In genomic region chr15:60660290-60661051, GRCh38 we compare ENCODE assay signal across 8 cellular contexts.
DNase-seq lines count a peak whose midpoint lies in the region; ATAC-seq, FAIRE-seq and TF ChIP-seq lines count a peak whose summit lies in the region.

No MANE protein-coding gene starts in this region.

- no peaks in the 10 kb centered on the region for H4K20me1 ChIP-seq in H1 (replicated peaks in 1 of 2; ENCODE audit: control insufficient read depth in 1 of 2, insufficient read depth in 2 of 2, low read length in 2 of 2)

- no peak overlapping the region for H3K18ac ChIP-seq in H1 (ENCODE audit: extremely low read depth, low read length)

- H3K36me3 Mint-ChIP-seq in CD4-positive, CD25-positive, alpha-beta regulatory T cell: no peaks in the 10 kb centered on the region

- H3K23me2 ChIP-seq in H1 (ENCODE audit: low read depth, low read length): no peaks in the 10 kb centered on the region

- no peak overlapping the region for H3K56ac ChIP-seq in H1 (replicated peaks; ENCODE audit: insufficient read length, low read depth, low read length)

- H4K91ac ChIP-seq in H1 (replicated peaks; ENCODE audit: insufficient read length, low read length): no peak overlapping the region

- in situ Hi-C loops in gastrocnemius medialis (cut with MboI; ENCODE audit: low sequenced_read_pairs in 4 of 4): no loop called here

- no peaks in the 10 kb centered on the region for H3K79me1 ChIP-seq in H1 (ENCODE audit: low read depth, low read length)

- H2BK12ac ChIP-seq in H1 (ENCODE audit: low read depth, low read length): no peak overlapping the region

- H3K4me3 Mint-ChIP-seq in CD4-positive, CD25-positive, alpha-beta regulatory T cell: no peak overlapping the region

- no peak overlapping the region for H3K27ac Mint-ChIP-seq in CD4-positive, CD25-positive, alpha-beta regulatory T cell

- H3K23ac ChIP-seq in H1 (ENCODE audit: insufficient read length): no peak overlapping the region

- H3K9me3 ChIP-seq in CD4-positive, CD25-positive, alpha-beta regulatory T cell (ENCODE audit: control insufficient read depth in 2 of 2, low read length in 2 of 2): no peaks in the 10 kb centered on the region
- H3K9me3 ChIP-seq in H1 (ENCODE audit: insufficient read depth in 2 of 2, low read depth in 1 of 2, low read length in 1 of 2): no peaks in the 10 kb centered on the region
- H3K9me3 ChIP-seq in gastrocnemius medialis: no peaks in the 10 kb centered on the region
- H3K9me3 ChIP-seq in colonic mucosa: no peaks in the 10 kb centered on the region

- TF ChIP-seq RAD21 in H1 (IDR thresholded peaks at IDR 0.05 in 1 of 2, conservative IDR thresholded peaks at IDR 0.05 in 1 of 2; ENCODE audit: low read depth in 2 of 2, low read length in 2 of 2): no peak

- H3K4ac ChIP-seq in H1 (replicated peaks; ENCODE audit: insufficient read length, low read depth, low read length): no peak overlapping the region

- H4K5ac ChIP-seq in H1 (ENCODE audit: insufficient read length, low read depth, low read length): no peak overlapping the region

- intact Hi-C loops in gastrocnemius medialis (cut with DNase I; ENCODE audit: low total_unique reads): no loop called here
- intact Hi-C loops in colonic mucosa (cut with DNase I): no loop called here

- TF ChIP-seq CTCF in H1 (IDR thresholded peaks at IDR 0.05; ENCODE audit: control extremely low read depth in 1 of 3, insufficient read depth in 1 of 3, low read depth in 1 of 3, low read length in 3 of 3) (no peak), gastrocnemius medialis (IDR thresholded peaks at IDR 0.05 in 4 of 5, conservative IDR thresholded peaks at IDR 0.05 in 1 of 5) (no peak), colonic mucosa (IDR thresholded peaks at IDR 0.05) (no peak)

- 0 out of 4 replicates have a peak overlapping the region, but pooled peaks of 1 of the 2 experiments have one; percentile 5 for H3K4me2 ChIP-seq in H1 (ENCODE audit: insufficient read depth in 1 of 2, low read depth in 2 of 2, low read length in 2 of 2)

- H3K36me3 ChIP-seq in CD4-positive, CD25-positive, alpha-beta regulatory T cell (ENCODE audit: control insufficient read depth, insufficient read depth, low read length): no peaks in the 10 kb centered on the region
- H3K36me3 ChIP-seq in H1 (ENCODE audit: control insufficient read depth in 2 of 4, insufficient read depth in 4 of 4, low read length in 3 of 4) (no peaks in the 10 kb centered on the region; a peak in 1 of 8 replicates), gastrocnemius medialis (no peaks in the 10 kb centered on the region), colonic mucosa (no peaks in the 10 kb centered on the region)

- POLR2A ChIA-PET in H1 (lab: Charles Lee; ENCODE audit: partially characterized antibody): no interaction called here

- no peak for TF ChIP-seq POLR2A in H1 (IDR thresholded peaks at IDR 0.05; ENCODE audit: control extremely low read depth in 1 of 2, low read depth in 2 of 2, low read length in 2 of 2)
- TF ChIP-seq POLR2A in gastrocnemius medialis (IDR thresholded peaks at IDR 0.05): no peak

- H2AK5ac ChIP-seq in H1 (ENCODE audit: low read depth, low read length): no peak overlapping the region

- no peaks in the 10 kb centered on the region for H3K4me1 ChIP-seq in CD4-positive, CD25-positive, alpha-beta regulatory T cell (ENCODE audit: control insufficient read depth, insufficient read depth, low read length, poor library complexity, severe bottlenecking)
- H3K4me1 ChIP-seq in H1 (replicated peaks in 1 of 4; ENCODE audit: control insufficient read depth in 3 of 4, insufficient read depth in 4 of 4, low read length in 3 of 4) (peaks cover 0 to 19% (median 4%) of the 10 kb centered on the region in 4 experiments; a peak in 2 of 7 replicates), gastrocnemius medialis (peaks cover 15 to 18% of the 10 kb centered on the region in 2 donors), colonic mucosa (no peaks in the 10 kb centered on the region)

- no peaks in the 10 kb centered on the region for H3K27me3 ChIP-seq in CD4-positive, CD25-positive, alpha-beta regulatory T cell (ENCODE audit: control insufficient read depth, insufficient read depth, low read length)
- no peaks in the 10 kb centered on the region for H3K27me3 ChIP-seq in H1 (replicated peaks in 1 of 4; ENCODE audit: control insufficient read depth in 3 of 4, extremely low read depth in 1 of 4, insufficient read depth in 3 of 4, low read length in 3 of 4)
- H3K27me3 ChIP-seq in gastrocnemius medialis: no peaks in the 10 kb centered on the region
- H3K27me3 ChIP-seq in colonic mucosa: no peaks in the 10 kb centered on the region

- CTCF ChIA-PET in H1 (lab: Charles Lee; ENCODE audit: partially characterized antibody): interaction anchor here (0.8 to 2.2 kb wide), 9 partner anchors 9 to 256 kb away, joined by 3 to 5 read pairs (median 3); no protein-coding TSS in a partner anchor

- H3K27ac ChIP-seq in CD4-positive, CD25-positive, alpha-beta regulatory T cell (ENCODE audit: insufficient read depth, low read length, poor library complexity, severe bottlenecking): no peak overlapping the region
- H3K27ac ChIP-seq in H1 (ENCODE audit: low read depth, low read length) (no peak overlapping the region), gastrocnemius medialis (peak overlapping the region; percentile 30 to 62 (median 38)), colonic mucosa (no peak overlapping the region)

- no peak overlapping the region for H3K4me3 ChIP-seq in CD4-positive, CD25-positive, alpha-beta regulatory T cell (ENCODE audit: low read depth, low read length)
- H3K4me3 ChIP-seq in H1 (ENCODE audit: extremely low read depth in 1 of 4, insufficient read depth in 2 of 4, low read depth in 3 of 4, low read length in 4 of 4) (no peak overlapping the region), gastrocnemius medialis (no peak overlapping the region), colonic mucosa (no peak overlapping the region)

- WGBS in H1 (ENCODE audit: extremely low coverage in 1 of 2, insufficient coverage in 1 of 2, insufficient read length in 1 of 2, insufficient replicate concordance in 2 of 2, low coverage in 1 of 2, low lambda C conversion rate in 2 of 2, missing lambda C conversion rate in 1 of 2), 2 experiments: 85% methylated on average over 4 of the region's 4 CpGs; no CpG with 5 or more reads in 1 of the 2 experiments

- TF ChIP-seq EP300 in H1 (IDR thresholded peaks at IDR 0.05; ENCODE audit: borderline replicate concordance in 1 of 2, low read depth in 2 of 2, low read length in 2 of 2): no peak

- H2BK5ac ChIP-seq in H1 (ENCODE audit: low read depth, low read length): no peak overlapping the region

- H3K9me3 Mint-ChIP-seq in CD4-positive, CD25-positive, alpha-beta regulatory T cell: no peaks in the 10 kb centered on the region

- FAIRE-seq in H1 (lab: Jason Lieb, UNC): no peak

- H2BK20ac ChIP-seq in H1 (ENCODE audit: low read length): no peak overlapping the region

- peak overlapping the region; percentile 62 for H2BK120ac ChIP-seq in H1 (replicated peaks; ENCODE audit: low read depth, low read length)

- peaks cover 0 to 22% (median 6%) of the 10 kb centered on the region in 4 donors for H3K4me1 Mint-ChIP-seq in CD4-positive, CD25-positive, alpha-beta regulatory T cell

- ATAC-seq in CD4-positive, CD25-positive, alpha-beta regulatory T cell (ENCODE audit: low read depth in 2 of 2): peak; percentile 50 to 62
- peak; percentile 74 for ATAC-seq in GM19438 (IDR thresholded peaks at IDR 0.05; ENCODE audit: low read depth, unreplicated experiment)
- ATAC-seq in HG03457 (IDR thresholded peaks at IDR 0.05; ENCODE audit: unreplicated experiment): peak; percentile 74
- peak; percentile 86 to 93 for ATAC-seq in gastrocnemius medialis

- H2BK15ac ChIP-seq in H1 (ENCODE audit: low read length): no peak overlapping the region

- no peaks in the 10 kb centered on the region for H3K79me2 ChIP-seq in H1 (ENCODE audit: control insufficient read depth in 1 of 2, insufficient read depth in 2 of 2, low read length in 2 of 2)

- peak overlapping the region; percentile 72 for H3K14ac ChIP-seq in H1 (ENCODE audit: insufficient read length)

- peak in 1 of 3 donors; percentile 53 for DNase-seq in CD4-positive, CD25-positive, alpha-beta regulatory T cell
- DNase-seq in H1 (ENCODE audit: low read depth in 1 of 2, low spot score in 2 of 2) (no peak), gastrocnemius medialis (no peak), NCI-H345 treated with DMSO at 0.1 percent for 48 hours (lab: John Stamatoyannopoulos, UW; ENCODE audit: unreplicated experiment) (no peak), DMS79 treated with DMSO at 0.1 percent for 48 hours (lab: John Stamatoyannopoulos, UW) (no peak), colonic mucosa (no peak)

- no peak overlapping the region for H4K8ac ChIP-seq in H1 (ENCODE audit: extremely low read depth, insufficient read depth, low read length)

- H3K9ac ChIP-seq in H1 (replicated peaks in 1 of 4; ENCODE audit: extremely low read depth in 1 of 4, low read depth in 3 of 4, low read length in 3 of 4): no peak overlapping the region
- H3K9ac ChIP-seq in colonic mucosa (ENCODE audit: low read depth in 2 of 2, low read length in 2 of 2): no peak overlapping the region

- no peaks in the 10 kb centered on the region for H3K27me3 Mint-ChIP-seq in CD4-positive, CD25-positive, alpha-beta regulatory T cell

- H2AFZ ChIP-seq in H1 (ENCODE audit: low read length): no peak overlapping the region

TF ChIP-seq in H1, 55 proteins besides CTCF, POLR2A, EP300 and RAD21:
- no peak for TF ChIP-seq TAF1 (IDR thresholded peaks at IDR 0.05; ENCODE audit: low read depth, low read length)
- TF ChIP-seq NRF1 (IDR thresholded peaks at IDR 0.05; ENCODE audit: low read depth, low read length): no peak

Comparison
In these comparisons a context has a peak if more than half of its experiments do, and no peak if none do; other contexts are left out.
1. H3K27ac ChIP-seq: peak in gastrocnemius medialis (4 of 4); none in CD4-positive, CD25-positive, alpha-beta regulatory T cell (single experiment), H1 (single experiment) and colonic mucosa (single experiment).
2. Peak in every context shown above with its lines, with median percentiles within 50 percentile points of each other: ATAC-seq.